Comparison of ENCODE assay signal across 9 cellular contexts in the genomic region with DNA sequence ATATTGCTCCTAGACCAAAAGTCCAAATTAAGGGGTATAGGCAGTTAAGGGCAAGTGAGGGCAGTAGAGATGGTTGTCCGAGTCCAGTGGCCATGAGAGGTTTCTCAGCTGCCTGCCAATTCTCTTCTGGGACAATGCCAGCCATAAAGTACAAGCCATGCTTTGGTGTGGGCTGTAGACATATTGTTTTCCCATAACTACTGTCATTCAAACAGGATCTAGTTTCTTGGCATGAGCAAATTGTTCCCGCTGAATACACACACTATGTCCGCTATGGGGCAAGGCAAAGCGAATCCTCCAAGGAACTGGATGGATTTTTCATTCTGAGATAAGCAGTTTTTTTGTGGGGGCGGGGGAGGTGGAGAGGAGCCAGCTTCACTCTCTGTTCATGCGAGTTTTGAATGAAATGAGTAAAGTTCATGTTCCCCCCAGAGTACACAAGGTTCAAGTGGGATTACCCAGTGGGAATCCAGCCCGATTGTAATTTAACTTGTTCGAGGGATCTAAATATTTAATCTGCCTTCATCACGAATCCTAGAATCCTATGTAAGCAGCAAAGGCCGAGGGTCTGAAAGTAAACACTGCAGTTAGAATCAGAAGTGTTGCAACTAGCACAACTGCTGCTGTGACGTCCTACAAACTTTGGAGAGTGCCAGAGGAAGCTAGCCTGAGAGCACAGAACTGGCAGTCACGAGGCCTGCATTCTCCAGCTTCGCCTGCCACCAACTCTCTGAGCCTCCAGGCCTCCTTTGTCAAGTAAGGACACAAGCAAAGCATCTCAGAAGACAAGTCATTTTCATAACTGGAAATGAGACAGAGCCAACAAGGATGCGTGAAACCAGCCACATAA.
DNase-seq lines count a peak whose midpoint lies in the region; ATAC-seq and TF ChIP-seq lines count a peak whose summit lies in the region.
"Had no signal": no experiment of that assay in that cellular context is flagged by ENCODE, and none has a peak within 500 bp of the region (broad histone marks: within the 10 kb centered on the region; RNA-seq: fewer than 3 reads in every experiment).

No MANE protein-coding gene starts in this region.

- no peaks in the 10 kb centered on the region; the same call in 1 of the 2 replicates for H3K27me3 Mint-ChIP-seq in HFFc6 (ENCODE audit: insufficient read depth)

- no peak for TF ChIP-seq CTCF in HFFc6 (IDR thresholded peaks at IDR 0.05)

- 35 to 53% (median 37%) methylated on average over 14 of the region's 14 CpGs for WGBS in adipose tissue, 3 donors

- H3K27ac ChIP-seq in adipose tissue (ENCODE audit: low read depth, low read length), result peak overlapping the region; percentile 91

- intact Hi-C loops in sciatic nerve (cut with DNase I), result no loop called here

- peak overlapping the region; percentile 54; the same call in 1 of the 2 replicates for H3K4me3 Mint-ChIP-seq in HFFc6

- H3K9me3 Mint-ChIP-seq in HFFc6, result no peaks in the 10 kb centered on the region

- peaks cover 62% of the 10 kb centered on the region for H3K4me1 Mint-ChIP-seq in HFFc6 (ENCODE audit: low read depth)

- peak; percentile 89 for ATAC-seq in sciatic nerve

- 0 out of 2 replicates have a peak, but pooled peaks cover 4% of the 10 kb centered on the region for H3K36me3 Mint-ChIP-seq in HFFc6 (ENCODE audit: low read depth)

- H3K27ac Mint-ChIP-seq in HFFc6, result peak overlapping the region; percentile 78; the same call in 1 of the 2 replicates

- DNase-seq in HFFc6 (no peak), hepatic stellate cell (ENCODE audit: low spot score) (peak; percentile 41), sciatic nerve (ENCODE audit: low spot score) (peak; percentile 82), SIG-M5 (lab: John Stamatoyannopoulos, UW) (no peak), NCI-H1048 (lab: John Stamatoyannopoulos, UW) (no peak), SW 1271 (lab: John Stamatoyannopoulos, UW) (no peak)
- DNase-seq in stimulated activated CD8-positive, alpha-beta memory T cell treated with anti-CD3 and anti-CD28 coated beads, Interleukin-4, amount 100 ng/mL, for 48 hours, result no peak
- DNase-seq: central memory CD4-positive, alpha-beta T cell had no signal

Comparison
In these comparisons a context has a peak if more than half of its experiments do, and no peak if none do; other contexts are left out.
1. DNase-seq: peak in hepatic stellate cell (single experiment) and sciatic nerve (single experiment); none in HFFc6 (single experiment), SIG-M5 (single experiment), NCI-H1048 (single experiment), stimulated activated CD8-positive, alpha-beta memory T cell treated with anti-CD3 and anti-CD28 coated beads, Interleukin-4, amount 100 ng/mL, for 48 hours (single experiment) and SW 1271 (0 of 2).